11 cellular contexts compared by ENCODE assay signal in the genomic region with DNA sequence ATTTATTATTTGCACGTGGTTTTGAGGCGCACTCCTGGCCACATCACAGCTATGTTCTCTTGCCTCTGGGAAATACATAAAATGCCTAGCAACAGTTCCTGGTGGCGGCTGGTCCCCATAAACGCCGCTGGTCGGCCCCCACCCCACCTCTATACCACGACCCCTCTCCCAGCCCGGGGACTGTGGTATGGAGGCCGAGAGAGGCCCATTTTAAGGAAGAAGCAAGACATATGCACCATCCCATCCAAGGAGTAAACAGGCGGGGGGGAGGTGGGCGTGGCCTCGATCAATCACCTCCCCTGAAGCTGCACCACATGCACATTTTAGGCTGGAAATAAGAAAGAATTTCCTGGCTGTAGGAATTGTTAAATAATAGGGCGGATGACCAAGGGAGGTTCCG.
A peak's percentile ranks its signal among the peaks of the same experiment; 100 is the strongest.
DNase-seq lines count a peak whose midpoint lies in the region; ATAC-seq lines count a peak whose summit lies in the region.
"Had no signal": no experiment of that assay in that cellular context is flagged by ENCODE, and none has a peak within 500 bp of the region (broad histone marks: within the 10 kb centered on the region; RNA-seq: fewer than 3 reads in every experiment).

No MANE protein-coding gene starts in this region.

- H3K4me3 Mint-ChIP-seq in CD4-positive, alpha-beta memory T cell = peak overlapping the region in 2 of 8 donors; percentile 8 to 31
- no peak overlapping the region for H3K4me3 Mint-ChIP-seq in T-helper 17 cell

- intact Hi-C loops in CD4-positive, alpha-beta memory T cell (cut with micrococcal nuclease) = no loop called here
- intact Hi-C loops in Right ventricle myocardium superior (cut with DNase I) = no loop called here

- H3K9me3 Mint-ChIP-seq in CD4-positive, alpha-beta memory T cell = peaks cover 0 to 8% (median 0%) of the 10 kb centered on the region in 8 donors

- no peak overlapping the region for H3K9ac ChIP-seq in rectal smooth muscle tissue (ENCODE audit: low read length)

- no peaks in the 10 kb centered on the region for H3K27me3 ChIP-seq in CD4-positive, alpha-beta memory T cell (ENCODE audit: insufficient read depth, low read length)
- H3K27me3 ChIP-seq in rectal smooth muscle tissue (ENCODE audit: control insufficient read depth, insufficient read depth, low read length) = no peaks in the 10 kb centered on the region

- H3K27ac Mint-ChIP-seq in CD4-positive, alpha-beta memory T cell = peak overlapping the region in 6 of 7 donors; percentile 61 to 87 (median 74)
- peak overlapping the region; percentile 6 for H3K27ac Mint-ChIP-seq in T-helper 17 cell

- no peak overlapping the region for H3K4me3 ChIP-seq in CD4-positive, alpha-beta memory T cell (ENCODE audit: low read length in 2 of 2)
- peak overlapping the region; percentile 44 for H3K4me3 ChIP-seq in rectal smooth muscle tissue (ENCODE audit: low read length)

- no peaks in the 10 kb centered on the region for H3K9me3 ChIP-seq in CD4-positive, alpha-beta memory T cell (ENCODE audit: control insufficient read depth in 1 of 2, low read length in 2 of 2)
- H3K9me3 ChIP-seq in T-helper 17 cell (ENCODE audit: control insufficient read depth, low read length, poor library complexity, severe bottlenecking) = peaks cover 2% of the 10 kb centered on the region

- H3K27ac ChIP-seq in CD4-positive, alpha-beta memory T cell (ENCODE audit: low read depth, low read length) = no peak overlapping the region
- H3K27ac ChIP-seq in rectal smooth muscle tissue (ENCODE audit: low read depth, low read length) = peak overlapping the region; percentile 80

- ATAC-seq in T-helper 17 cell = no peak
- no peak for ATAC-seq in Right ventricle myocardium superior (ENCODE audit: poor library complexity)
- ATAC-seq in GM21723 (IDR thresholded peaks at IDR 0.05; ENCODE audit: unreplicated experiment) = no peak
- no peak for ATAC-seq in GM18909 (IDR thresholded peaks at IDR 0.05; ENCODE audit: poor library complexity, unreplicated experiment)
- ATAC-seq in HG02678 (IDR thresholded peaks at IDR 0.05; ENCODE audit: unreplicated experiment) = no peak

- H3K36me3 Mint-ChIP-seq in CD4-positive, alpha-beta memory T cell = peaks cover 49 to 56% of the 10 kb centered on the region in 2 donors
- peaks cover 5% of the 10 kb centered on the region for H3K36me3 Mint-ChIP-seq in T-helper 17 cell (ENCODE audit: low read depth)

- peaks cover 32% of the 10 kb centered on the region for H3K4me1 ChIP-seq in CD4-positive, alpha-beta memory T cell (ENCODE audit: insufficient read depth, low read length)
- H3K4me1 ChIP-seq in rectal smooth muscle tissue (ENCODE audit: control insufficient read depth, insufficient read depth, low read length) = peaks cover 15% of the 10 kb centered on the region

- H3K36me3 ChIP-seq in CD4-positive, alpha-beta memory T cell (ENCODE audit: insufficient read depth, low read length) = no peaks in the 10 kb centered on the region
- H3K36me3 ChIP-seq in rectal smooth muscle tissue (ENCODE audit: control insufficient read depth, insufficient read depth, low read length) = no peaks in the 10 kb centered on the region

- CTCF ChIA-PET in CD4-positive, alpha-beta memory T cell (lab: Charles Lee; ENCODE audit: partially characterized antibody) = interaction anchor here (0.9 to 1.8 kb wide), 3 partner anchors 8 to 81 kb away, joined by 3 to 8 read pairs (median 3); no protein-coding TSS in a partner anchor

- H3K4me1 Mint-ChIP-seq in CD4-positive, alpha-beta memory T cell = peaks cover 45 to 70% (median 59%) of the 10 kb centered on the region in 4 donors
- peaks cover 32% of the 10 kb centered on the region for H3K4me1 Mint-ChIP-seq in T-helper 17 cell

- DNase-seq in CD4-positive, alpha-beta memory T cell = no peak
- no peak for DNase-seq in T-helper 17 cell
- peak; percentile 64 for DNase-seq in Right ventricle myocardium superior
- DNase-seq in SKM-1 treated with dmso at 0.1 percent for 144 hours (lab: John Stamatoyannopoulos, UW; ENCODE audit: unreplicated experiment) = no peak
- DNase-seq: NCI-H146; stimulated activated CD4-positive, alpha-beta T cell treated with anti-CD3 and anti-CD28 coated beads, Interleukin-4, amount 100 ng/mL, for 4 hours; T-helper 9 cell had no signal

- no peaks in the 10 kb centered on the region for H3K27me3 Mint-ChIP-seq in CD4-positive, alpha-beta memory T cell
- H3K27me3 Mint-ChIP-seq in T-helper 17 cell = no peaks in the 10 kb centered on the region

- POLR2A ChIA-PET in CD4-positive, alpha-beta memory T cell (lab: Charles Lee; ENCODE audit: partially characterized antibody) = interaction anchor here (0.7 to 1.3 kb wide), 4 partner anchors 11 to 84 kb away, joined by 3 read pairs; no protein-coding TSS in a partner anchor
